ENCODE assay signal across 33 cellular contexts in genomic region chr14:32081901-32082300, GRCh38. TPM values are rescaled to one million over a fixed set of nuclear protein-coding genes. Genes with fewer than 3 reads are reported as not detected.
A peak's percentile ranks its signal among the peaks of the same experiment; 100 is the strongest.
DNase-seq lines count a peak whose midpoint lies in the region; ATAC-seq and TF ChIP-seq lines count a peak whose summit lies in the region.
"Had no signal": no experiment of that assay in that cellular context is flagged by ENCODE, and none has a peak within 500 bp of the region (broad histone marks: within the 10 kb centered on the region; RNA-seq: fewer than 3 reads in every experiment).

No MANE protein-coding gene starts in this region.

- H3K36me3 Mint-ChIP-seq in CD8-positive, alpha-beta T cell, result peaks cover 6% of the 10 kb centered on the region

- H3K27ac ChIP-seq in left ventricle myocardium inferior (replicated peaks) (peak overlapping the region; percentile 39), right cardiac atrium (ENCODE audit: low read length) (no peak overlapping the region)
- no peak overlapping the region for H3K27ac ChIP-seq in CD8-positive, alpha-beta T cell (ENCODE audit: low read depth, low read length)
- H3K27ac ChIP-seq: adrenal gland, esophagus muscularis mucosa, ovary, uterus had no signal

- H3K36me3 ChIP-seq in left ventricle myocardium inferior (no peaks in the 10 kb centered on the region), Loucy (ENCODE audit: insufficient read depth, low read length) (no peaks in the 10 kb centered on the region)
- no peaks in the 10 kb centered on the region for H3K36me3 ChIP-seq in CD8-positive, alpha-beta T cell (ENCODE audit: insufficient read depth, low read length)
- H3K36me3 ChIP-seq: adrenal gland, esophagus muscularis mucosa, ovary, uterus had no signal

- POLR2A ChIA-PET in CD8-positive, alpha-beta T cell (lab: Charles Lee), result interaction anchor here (1.0 kb wide), 1 partner anchor 117 kb away, joined by 4 read pairs; no protein-coding TSS in a partner anchor

- no peak overlapping the region for H3K9ac ChIP-seq in Loucy (ENCODE audit: low read depth, low read length, poor library complexity, severe bottlenecking)

- no peak overlapping the region for H3K27ac Mint-ChIP-seq in CD8-positive, alpha-beta T cell
- H3K27ac Mint-ChIP-seq: activated CD4-positive, alpha-beta memory T cell treated with anti-CD3 and anti-CD28 coated beads, Interleukin-2, amount 10 ng/mL, durations not matched to agents 7 days and 5 days; activated naive CD4-positive, alpha-beta T cell treated with anti-CD3 and anti-CD28 coated beads, Interleukin-2, amount 10 ng/mL, durations not matched to agents 7 days and 5 days; activated T-helper 1 cell treated with anti-CD3 and anti-CD28 coated beads, Interleukin-12 subunit alpha, Interleukin-12 subunit beta, Interleukin-2, Interleukin-4 antibody, amounts not matched to agents 30 ng/mL and 10 ng/mL and 1 ng/mL, durations not matched to agents 14 hours and 24 hours and 36 hours; B cell; dendritic cell treated with granulocyte-macrophage colony-stimulating factor and Interleukin-4, amounts not matched to agents 40 ng/mL and 50 ng/mL, for 4 days; stimulated activated naive CD8-positive, alpha-beta T cell treated with anti-CD3 and anti-CD28 coated beads, Interleukin-15, amount 100 ng/mL, for 72 hours; T-helper 17 cell had no signal

- H3K4me3 ChIP-seq in left ventricle myocardium inferior (no peak overlapping the region), right cardiac atrium (ENCODE audit: low read length) (no peak overlapping the region), Loucy (ENCODE audit: low read length, poor library complexity, severe bottlenecking) (peak overlapping the region; percentile 39), epithelial cell of proximal tubule (ENCODE audit: low read depth, low read length) (peak overlapping the region; percentile 13)
- H3K4me3 ChIP-seq in CD8-positive, alpha-beta T cell (ENCODE audit: low read depth, low read length), result no peak overlapping the region
- H3K4me3 ChIP-seq: adrenal gland, esophagus muscularis mucosa, heart right ventricle, ovary, uterus had no signal

- no peaks in the 10 kb centered on the region for H3K27me3 ChIP-seq in left ventricle myocardium inferior (ENCODE audit: low read depth)
- no peaks in the 10 kb centered on the region for H3K27me3 ChIP-seq in right cardiac atrium (ENCODE audit: control insufficient read depth, insufficient read depth)
- H3K27me3 ChIP-seq in Loucy (ENCODE audit: insufficient read depth, low read length, poor library complexity, severe bottlenecking), result no peaks in the 10 kb centered on the region
- no peaks in the 10 kb centered on the region for H3K27me3 ChIP-seq in CD8-positive, alpha-beta T cell (ENCODE audit: insufficient read depth, low read length)
- H3K27me3 ChIP-seq: adrenal gland, esophagus muscularis mucosa, heart right ventricle, ovary, uterus had no signal

- CTCF ChIA-PET in CD8-positive, alpha-beta T cell (lab: Charles Lee), result no interaction called here

- no peaks in the 10 kb centered on the region for H3K27me3 Mint-ChIP-seq in CD8-positive, alpha-beta T cell (ENCODE audit: low read depth)
- H3K27me3 Mint-ChIP-seq: activated CD4-positive, alpha-beta memory T cell treated with anti-CD3 and anti-CD28 coated beads, Interleukin-2, amount 10 ng/mL, durations not matched to agents 7 days and 5 days; activated naive CD4-positive, alpha-beta T cell treated with anti-CD3 and anti-CD28 coated beads, Interleukin-2, amount 10 ng/mL, durations not matched to agents 7 days and 5 days; B cell; stimulated activated naive CD8-positive, alpha-beta T cell treated with anti-CD3 and anti-CD28 coated beads, Interleukin-15, amount 100 ng/mL, for 72 hours; T-helper 17 cell had no signal

- no peaks in the 10 kb centered on the region for H3K9me3 ChIP-seq in left ventricle myocardium inferior (replicated peaks)
- no peaks in the 10 kb centered on the region for H3K9me3 ChIP-seq in right cardiac atrium (ENCODE audit: control insufficient read depth, low read length)
- no peaks in the 10 kb centered on the region for H3K9me3 ChIP-seq in Loucy (ENCODE audit: insufficient read depth, low read depth, low read length)
- no peaks in the 10 kb centered on the region for H3K9me3 ChIP-seq in CD8-positive, alpha-beta T cell (ENCODE audit: low read length)
- H3K9me3 ChIP-seq: adrenal gland, esophagus muscularis mucosa, heart right ventricle, ovary, uterus had no signal

- H3K4me1 Mint-ChIP-seq in CD8-positive, alpha-beta T cell (ENCODE audit: low read depth), result peaks cover 42% of the 10 kb centered on the region

- WGBS in right cardiac atrium, result 91% methylated on average over 7 of the region's 7 CpGs

- no peaks in the 10 kb centered on the region for H3K9me3 Mint-ChIP-seq in CD8-positive, alpha-beta T cell
- H3K9me3 Mint-ChIP-seq: activated CD4-positive, alpha-beta memory T cell treated with anti-CD3 and anti-CD28 coated beads, Interleukin-2, amount 10 ng/mL, durations not matched to agents 7 days and 5 days; activated naive CD4-positive, alpha-beta T cell treated with anti-CD3 and anti-CD28 coated beads, Interleukin-2, amount 10 ng/mL, durations not matched to agents 7 days and 5 days; activated T-helper 1 cell treated with anti-CD3 and anti-CD28 coated beads, Interleukin-12 subunit alpha, Interleukin-12 subunit beta, Interleukin-2, Interleukin-4 antibody, amounts not matched to agents 30 ng/mL and 10 ng/mL and 1 ng/mL, durations not matched to agents 14 hours and 24 hours and 36 hours; CD8-positive, alpha-beta memory T cell; dendritic cell treated with granulocyte-macrophage colony-stimulating factor and Interleukin-4, amounts not matched to agents 40 ng/mL and 50 ng/mL, for 4 days; nephron; stimulated activated naive CD8-positive, alpha-beta T cell treated with anti-CD3 and anti-CD28 coated beads, Interleukin-15, amount 100 ng/mL, for 72 hours had no signal

- no peak for TF ChIP-seq CTCF in left ventricle myocardium inferior (IDR thresholded peaks at IDR 0.05; ENCODE audit: borderline replicate concordance)
- TF ChIP-seq CTCF in Loucy (conservative IDR thresholded peaks at IDR 0.05; ENCODE audit: low read length), result no peak
- no peak for TF ChIP-seq CTCF in epithelial cell of proximal tubule (conservative IDR thresholded peaks at IDR 0.05; ENCODE audit: low read depth, low read length)
- no peak for TF ChIP-seq CTCF in CD8-positive, alpha-beta T cell (IDR thresholded peaks at IDR 0.05)

- ATAC-seq in right cardiac atrium, result no peak
- ATAC-seq in CD8-positive, alpha-beta T cell, result no peak
- ATAC-seq: heart right ventricle; PC-3; SK-N-SH treated with all-trans-retinoic acid at 6 μM for 48 hours; stimulated activated naive CD8-positive, alpha-beta T cell treated with anti-CD3 and anti-CD28 coated beads, Interleukin-15, amount 100 ng/mL, for 72 hours; T-helper 17 cell had no signal

- peaks cover 90% of the 10 kb centered on the region for H3K79me2 ChIP-seq in Loucy (ENCODE audit: insufficient read depth, low read length)

- H3K9me2 ChIP-seq in Loucy (replicated peaks; ENCODE audit: low read depth, low read length), result no peaks in the 10 kb centered on the region

- peaks cover 93% of the 10 kb centered on the region for H3K4me1 ChIP-seq in left ventricle myocardium inferior
- H3K4me1 ChIP-seq in right cardiac atrium (ENCODE audit: control insufficient read depth, insufficient read depth, low read length), result peaks cover 2% of the 10 kb centered on the region
- H3K4me1 ChIP-seq in Loucy (ENCODE audit: insufficient read depth, low read length, poor library complexity, severe bottlenecking), result peaks cover 32% of the 10 kb centered on the region
- peaks cover 12% of the 10 kb centered on the region for H3K4me1 ChIP-seq in CD8-positive, alpha-beta T cell (ENCODE audit: insufficient read depth, low read length)

- H3F3A ChIP-seq in Loucy (ENCODE audit: low read depth), result no peaks in the 10 kb centered on the region

- intact Hi-C loops in left ventricle myocardium inferior (cut with micrococcal nuclease), result loop anchor here (10.0 kb wide), 1 partner anchor 393 kb away; no protein-coding TSS in a partner anchor
- intact Hi-C loops in right cardiac atrium (cut with DNase I), result no loop called here
- intact Hi-C loops in CD8-positive, alpha-beta T cell (cut with DNase I, micrococcal nuclease), result no loop called here

- peaks cover 79% of the 10 kb centered on the region for H4K20me1 ChIP-seq in Loucy (ENCODE audit: insufficient read depth, low read length, poor library complexity, severe bottlenecking)

- no peak for DNase-seq in left ventricle myocardium inferior
- no peak for DNase-seq in right cardiac atrium
- DNase-seq in epithelial cell of proximal tubule (ENCODE audit: low read depth), result no peak
- DNase-seq in activated gamma-delta T cell (lab: John Stamatoyannopoulos, UW), result no peak
- DNase-seq in stimulated activated CD4-positive, alpha-beta T cell treated with anti-CD3 and anti-CD28 coated beads, Interleukin-15, amount 100 ng/mL, for 24 hours, result no peak
- DNase-seq in mucosa of gallbladder (ENCODE audit: low spot score), result no peak
- DNase-seq in CD8-positive, alpha-beta T cell, result no peak
- DNase-seq: ACHN; activated CD4-positive, alpha-beta memory T cell treated with anti-CD3 and anti-CD28 coated beads, Interleukin-2, amount 10 ng/mL, durations not matched to agents 7 days and 5 days; activated CD4-positive, alpha-beta T cell treated with anti-CD3 and anti-CD28 coated beads for 1 hour; activated CD8-positive, alpha-beta memory T cell treated with anti-CD3 and anti-CD28 coated beads, Interleukin-2, amount 50 U/mL, for 4 hours; activated naive CD4-positive, alpha-beta T cell treated with anti-CD3 and anti-CD28 coated beads, Interleukin-2, amount 10 ng/mL, durations not matched to agents 7 days and 5 days; adrenal gland; CD8-positive, alpha-beta memory T cell; foreskin fibroblast; HCEC 1CT; heart right ventricle; NCI-H1048; NCI-H1694 treated with DMSO at 0.1 percent for 48 hours; ovary; PC-3; small intestine; stimulated activated CD8-positive, alpha-beta memory T cell treated with anti-CD3 and anti-CD28 coated beads, Interleukin-4, amount 100 ng/mL, for 48 hours; stimulated activated naive CD8-positive, alpha-beta T cell treated with anti-CD3 and anti-CD28 coated beads, Interleukin-15, amount 100 ng/mL, for 72 hours; T-helper 17 cell; uterus had no signal

- no peak overlapping the region for H2AFZ ChIP-seq in Loucy (ENCODE audit: low read length)

- no peak overlapping the region for H3K4me3 Mint-ChIP-seq in CD8-positive, alpha-beta T cell
- H3K4me3 Mint-ChIP-seq: activated CD4-positive, alpha-beta memory T cell treated with anti-CD3 and anti-CD28 coated beads, Interleukin-2, amount 10 ng/mL, durations not matched to agents 7 days and 5 days; activated naive CD4-positive, alpha-beta T cell treated with anti-CD3 and anti-CD28 coated beads, Interleukin-2, amount 10 ng/mL, durations not matched to agents 7 days and 5 days; activated T-helper 1 cell treated with anti-CD3 and anti-CD28 coated beads, Interleukin-12 subunit alpha, Interleukin-12 subunit beta, Interleukin-2, Interleukin-4 antibody, amounts not matched to agents 30 ng/mL and 10 ng/mL and 1 ng/mL, durations not matched to agents 14 hours and 24 hours and 36 hours; B cell; CD8-positive, alpha-beta memory T cell; dendritic cell treated with granulocyte-macrophage colony-stimulating factor and Interleukin-4, amounts not matched to agents 40 ng/mL and 50 ng/mL, for 4 days; stimulated activated naive CD8-positive, alpha-beta T cell treated with anti-CD3 and anti-CD28 coated beads, Interleukin-15, amount 100 ng/mL, for 72 hours; T-helper 17 cell had no signal

- H3K4me2 ChIP-seq in Loucy (ENCODE audit: low read depth, low read length, poor library complexity, severe bottlenecking), result peak overlapping the region; percentile 61

RNA-seq across cellular contexts. Expression of gene ARHGAP5, which starts 4.8 kb away (rescaled TPM):
- total RNA-seq in left ventricle myocardium inferior (238 TPM), right cardiac atrium (100 to 1,000 TPM; 216 to 255 (median 240) TPM), epithelial cell of proximal tubule (26.4 and 45.7 TPM in 2 replicates), mucosa of gallbladder (134 TPM)
- polyA plus RNA-seq in right cardiac atrium, result 28.0 TPM
- total RNA-seq in CD8-positive, alpha-beta T cell, result 10 to 100 TPM; 48.9 to 51.6 TPM

Comparison
In these comparisons a context has a peak if more than half of its experiments do, and no peak if none do; other contexts are left out.
1. H3K4me3 ChIP-seq: peak in Loucy (single experiment) and epithelial cell of proximal tubule (single experiment); none in left ventricle myocardium inferior (single experiment), right cardiac atrium (single experiment) and CD8-positive, alpha-beta T cell (single experiment).